ENCODE assay signal across 8 cellular contexts in genomic region chr15:20192982-20193507, GRCh38.
DNase-seq lines count a peak whose midpoint lies in the region; ATAC-seq and TF ChIP-seq lines count a peak whose summit lies in the region.
"Not testable (repeated sequence)": the region's sequence is repeated elsewhere in the genome, so short reads cannot be mapped to it uniquely, and the experiment has no call there.

No MANE protein-coding gene starts in this region.

- not testable (repeated sequence) for H3K4me2 ChIP-seq in HCT116 (ENCODE audit: low read length)

- TF ChIP-seq CTCF in GM12875 (IDR thresholded peaks at IDR 0.05; ENCODE audit: borderline replicate concordance, insufficient read depth, low read depth, low read length) (peak; percentile 28; the same call in 1 of the 2 replicates), HCT116 (IDR thresholded peaks at IDR 0.05 in 2 of 3, conservative IDR thresholded peaks at IDR 0.05 in 1 of 3; ENCODE audit: borderline replicate concordance in 1 of 3, insufficient read depth in 1 of 3, low read depth in 2 of 3, low read length in 2 of 3) (peak; percentile 9 to 56 (median 47); a peak in 4 of 6 replicates), psoas muscle (IDR thresholded peaks at IDR 0.05) (peak; percentile 25), transverse colon (IDR thresholded peaks at IDR 0.05) (peak in 3 of 5 experiments; percentile 13 to 40 (median 24))

- H4K20me1 ChIP-seq in HCT116 (ENCODE audit: insufficient read depth) = not testable (repeated sequence)

- not testable (repeated sequence) for H3K4me3 ChIP-seq in GM12875 (ENCODE audit: low read depth, low read length); HCT116 (replicated peaks in 1 of 2; ENCODE audit: low read depth in 1 of 2, low read length in 2 of 2); psoas muscle; transverse colon

- not testable (repeated sequence) for TF ChIP-seq POLR2A in HCT116 (IDR thresholded peaks at IDR 0.05; ENCODE audit: borderline replicate concordance, extremely low read depth, insufficient read depth, insufficient read length); transverse colon (IDR thresholded peaks at IDR 0.05)

- TF ChIP-seq RAD21 in HCT116 (IDR thresholded peaks at IDR 0.05; ENCODE audit: low read depth) = not testable (repeated sequence)

- CTCF ChIA-PET in HCT116 (lab: Charles Lee) = not testable (repeated sequence)

- ATAC-seq in HCT116 (peak; percentile 100), HG03521 (IDR thresholded peaks at IDR 0.05; ENCODE audit: unreplicated experiment) (peak; percentile 70), Right ventricle myocardium inferior (peak; percentile 94), psoas muscle (peak in 2 of 4 donors; percentile 66 to 67)

- peak; percentile 4 for DNase-seq in HCT116 (ENCODE audit: low read depth, low spot score)
- peak; percentile 65 for DNase-seq in SW480 (ENCODE audit: low spot score)
- peak; percentile 64 to 68 for DNase-seq in activated T-cell treated with anti-CD3 and anti-CD28 coated beads, Interleukin-2, amount 50 U/mL, for 48 hours
- not testable (repeated sequence) for DNase-seq in Right ventricle myocardium inferior (ENCODE audit: missing footprints)
- DNase-seq in psoas muscle = peak in 1 of 2 donors; percentile 64
- peak; percentile 15 for DNase-seq in transverse colon

- H3K9me2 ChIP-seq in HCT116 (ENCODE audit: insufficient read depth) = not testable (repeated sequence)

- not testable (repeated sequence) for TF ChIP-seq EP300 in transverse colon (IDR thresholded peaks at IDR 0.05; ENCODE audit: low read depth)

- RAD21 ChIA-PET in HCT116 (lab: Charles Lee; ENCODE audit: low non-redundant PET in 1 of 2, low total read pairs in 2 of 2, uncharacterized antibody in 2 of 2, unreplicated experiment in 2 of 2) = not testable (repeated sequence)

- H3K9me3 ChIP-seq in HCT116 (ENCODE audit: control insufficient read depth in 1 of 2, insufficient read depth in 1 of 2, low read depth in 1 of 2, low read length in 2 of 2); psoas muscle; transverse colon: not testable (repeated sequence)

- not testable (repeated sequence) for H3K79me2 ChIP-seq in HCT116 (ENCODE audit: insufficient read depth, low read length)

- not testable (repeated sequence) for H3K4me1 ChIP-seq in HCT116 (ENCODE audit: control insufficient read depth in 1 of 2, insufficient read depth in 2 of 2, low read length in 2 of 2); psoas muscle; transverse colon

- in situ Hi-C loops in transverse colon (cut with MboI; ENCODE audit: low pct_ligation_motif_present in 1 of 4, low pct_unique_long_range_greater_than_20kb in 1 of 4, low sequenced_read_pairs in 3 of 4) = not testable (repeated sequence)

- H3K9ac ChIP-seq in HCT116 (ENCODE audit: low read length) = not testable (repeated sequence)

- H3K36me3 ChIP-seq in HCT116 (ENCODE audit: control insufficient read depth in 1 of 2, insufficient read depth in 2 of 2, low read length in 2 of 2); psoas muscle (ENCODE audit: insufficient read depth in 1 of 2, low read depth in 1 of 2); transverse colon: not testable (repeated sequence)

- not testable (repeated sequence) for BruUV-seq in HCT116 (replicated peaks; lab: Mats Ljungman, UMichigan)

- H3K27me3 ChIP-seq in HCT116 (ENCODE audit: insufficient read depth, low read length); psoas muscle (ENCODE audit: insufficient read depth in 3 of 3, low read length in 2 of 3); transverse colon: not testable (repeated sequence)

- intact Hi-C loops in HCT116 (cut with micrococcal nuclease); Right ventricle myocardium inferior (cut with DNase I); psoas muscle (cut with DNase I); transverse colon (cut with DNase I; ENCODE audit: low total_unique reads): not testable (repeated sequence)

- H2AFZ ChIP-seq in HCT116 (ENCODE audit: low read depth, low read length, poor library complexity, severe bottlenecking) = not testable (repeated sequence)

- WGBS in psoas muscle, 3 donors = 35 to 46% (median 37%) methylated on average over 12 of the region's 12 CpGs
- WGBS in transverse colon (ENCODE audit: low coverage in 1 of 2), 2 donors = 39 to 46% methylated on average over 12 of the region's 12 CpGs

- H3K27ac ChIP-seq in HCT116 (ENCODE audit: low read depth, low read length); psoas muscle; transverse colon: not testable (repeated sequence)

- POLR2A ChIA-PET in HCT116 (lab: Charles Lee) = not testable (repeated sequence)
